Comparison of ENCODE assay signal across 27 cellular contexts in genomic region chr4:4819213-4819606, GRCh38. TPM values are rescaled to one million over a fixed set of nuclear protein-coding genes. Genes with fewer than 3 reads are reported as not detected.
"Had no signal": no experiment of that assay in that cellular context is flagged by ENCODE, and none has a peak within 500 bp of the region (broad histone marks: within the 10 kb centered on the region; RNA-seq: fewer than 3 reads in every experiment).

No MANE protein-coding gene starts in this region.

- H3K4me1 Mint-ChIP-seq: memory B cell; naive thymus-derived CD4-positive, alpha-beta T cell; stimulated activated memory B cell treated with anti-CD40 and anti-IgM and Interleukin-4, amounts not matched to agents 10 μg/mL and 1 μg/mL and 100 μg/mL, for 72 hours; stimulated activated naive CD8-positive, alpha-beta T cell treated with anti-CD3 and anti-CD28 coated beads, Interleukin-15, amount 100 ng/mL, for 72 hours had no signal

- H3K36me3 Mint-ChIP-seq: stimulated activated memory B cell treated with anti-CD40 and anti-IgM and Interleukin-4, amounts not matched to agents 10 μg/mL and 1 μg/mL and 100 μg/mL, for 72 hours had no signal

- H3K27ac Mint-ChIP-seq: memory B cell; naive thymus-derived CD4-positive, alpha-beta T cell; natural killer cell treated with Interleukin-12 subunit alpha and Interleukin-12 subunit beta and Interleukin-15 and Interleukin-18, amount 100 ng/mL, for 72 hours; stimulated activated memory B cell treated with anti-CD40 and anti-IgM and Interleukin-4, amounts not matched to agents 10 μg/mL and 1 μg/mL and 100 μg/mL, for 72 hours; stimulated activated naive CD8-positive, alpha-beta T cell treated with anti-CD3 and anti-CD28 coated beads, Interleukin-15, amount 100 ng/mL, for 72 hours had no signal

- H3K27me3 Mint-ChIP-seq: memory B cell; stimulated activated memory B cell treated with anti-CD40 and anti-IgM and Interleukin-4, amounts not matched to agents 10 μg/mL and 1 μg/mL and 100 μg/mL, for 72 hours; stimulated activated naive CD8-positive, alpha-beta T cell treated with anti-CD3 and anti-CD28 coated beads, Interleukin-15, amount 100 ng/mL, for 72 hours had no signal

- ATAC-seq: heart right ventricle; left colon; mucosa of descending colon; naive thymus-derived CD4-positive, alpha-beta T cell; natural killer cell treated with Interleukin-12 subunit alpha and Interleukin-12 subunit beta and Interleukin-15 and Interleukin-18, amount 100 ng/mL, for 72 hours; pancreas; right cardiac atrium; stimulated activated memory B cell treated with anti-CD40 and anti-IgM and Interleukin-4, amounts not matched to agents 10 μg/mL and 1 μg/mL and 100 μg/mL, for 72 hours; stimulated activated naive CD8-positive, alpha-beta T cell treated with anti-CD3 and anti-CD28 coated beads, Interleukin-15, amount 100 ng/mL, for 72 hours had no signal

- H3K4me3 Mint-ChIP-seq: memory B cell; naive thymus-derived CD4-positive, alpha-beta T cell; natural killer cell treated with Interleukin-12 subunit alpha and Interleukin-12 subunit beta and Interleukin-15 and Interleukin-18, amount 100 ng/mL, for 72 hours; stimulated activated memory B cell treated with anti-CD40 and anti-IgM and Interleukin-4, amounts not matched to agents 10 μg/mL and 1 μg/mL and 100 μg/mL, for 72 hours; stimulated activated naive CD8-positive, alpha-beta T cell treated with anti-CD3 and anti-CD28 coated beads, Interleukin-15, amount 100 ng/mL, for 72 hours had no signal

- DNase-seq: heart right ventricle; hippocampal formation; kidney glomerular epithelial cell; left colon; left ventricle myocardium inferior; midbrain; mucosa of descending colon; naive thymus-derived CD4-positive, alpha-beta T cell; pancreas; posterior cingulate gyrus; right cardiac atrium; sigmoid colon; small intestine; stimulated activated CD4-positive, alpha-beta T cell treated with anti-CD3 and anti-CD28 coated beads, Interleukin-1b, Interleukin-23, amount 100 ng/mL, for 48 hours; stimulated activated CD4-positive, alpha-beta T cell treated with anti-CD3 and anti-CD28 coated beads, Interleukin-2, amount 100 ng/mL, for 48 hours; stimulated activated CD4-positive, alpha-beta T cell treated with anti-CD3 and anti-CD28 coated beads, Interleukin-4, amount 100 ng/mL, for 4 hours; stimulated activated CD8-positive, alpha-beta memory T cell treated with anti-CD3 and anti-CD28 coated beads, Interleukin-4, amount 100 ng/mL, for 48 hours; stimulated activated naive CD4-positive, alpha-beta T cell treated with Interleukin-2 at 50 U/mL for 16 hours; stimulated activated naive CD8-positive, alpha-beta T cell treated with anti-CD3 and anti-CD28 coated beads, Interleukin-15, amount 100 ng/mL, for 72 hours; substantia nigra; testis; thyroid gland; transverse colon had no signal

RNA-seq across cellular contexts. Expression of gene MSX1, which starts 40.3 kb away (rescaled TPM):
- total RNA-seq: naive thymus-derived CD4-positive, alpha-beta T cell had no signal
- polyA plus RNA-seq: keratinocyte; naive thymus-derived CD4-positive, alpha-beta T cell had no signal
